1 cellular context compared by ENCODE assay signal in the genomic region with DNA sequence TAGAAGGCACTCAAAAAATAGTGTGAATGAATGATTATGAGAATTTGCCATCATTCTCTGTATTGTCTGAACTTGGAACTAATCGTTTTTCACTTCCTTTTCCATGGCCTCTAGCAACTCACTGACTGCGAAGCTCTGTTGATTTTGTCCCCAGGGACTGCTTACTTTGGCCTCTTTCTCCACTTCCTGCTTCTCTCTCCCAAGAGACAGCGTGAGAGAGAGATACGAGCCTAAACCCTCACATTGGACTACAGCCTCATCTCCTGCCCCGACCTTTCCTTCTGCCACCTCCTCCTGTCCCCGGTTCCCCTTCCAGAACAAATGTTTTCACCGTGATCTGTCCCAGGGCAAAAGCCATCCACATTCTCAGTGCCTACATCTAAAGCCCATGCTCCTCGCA.
TF ChIP-seq lines count a peak whose summit lies in the region.

No MANE protein-coding gene starts in this region.

TF ChIP-seq in GM23338, 12 proteins besides CTCF, POLR2A, EP300 and RAD21 (continued from another document):
- TF ChIP-seq, protein P1, sequence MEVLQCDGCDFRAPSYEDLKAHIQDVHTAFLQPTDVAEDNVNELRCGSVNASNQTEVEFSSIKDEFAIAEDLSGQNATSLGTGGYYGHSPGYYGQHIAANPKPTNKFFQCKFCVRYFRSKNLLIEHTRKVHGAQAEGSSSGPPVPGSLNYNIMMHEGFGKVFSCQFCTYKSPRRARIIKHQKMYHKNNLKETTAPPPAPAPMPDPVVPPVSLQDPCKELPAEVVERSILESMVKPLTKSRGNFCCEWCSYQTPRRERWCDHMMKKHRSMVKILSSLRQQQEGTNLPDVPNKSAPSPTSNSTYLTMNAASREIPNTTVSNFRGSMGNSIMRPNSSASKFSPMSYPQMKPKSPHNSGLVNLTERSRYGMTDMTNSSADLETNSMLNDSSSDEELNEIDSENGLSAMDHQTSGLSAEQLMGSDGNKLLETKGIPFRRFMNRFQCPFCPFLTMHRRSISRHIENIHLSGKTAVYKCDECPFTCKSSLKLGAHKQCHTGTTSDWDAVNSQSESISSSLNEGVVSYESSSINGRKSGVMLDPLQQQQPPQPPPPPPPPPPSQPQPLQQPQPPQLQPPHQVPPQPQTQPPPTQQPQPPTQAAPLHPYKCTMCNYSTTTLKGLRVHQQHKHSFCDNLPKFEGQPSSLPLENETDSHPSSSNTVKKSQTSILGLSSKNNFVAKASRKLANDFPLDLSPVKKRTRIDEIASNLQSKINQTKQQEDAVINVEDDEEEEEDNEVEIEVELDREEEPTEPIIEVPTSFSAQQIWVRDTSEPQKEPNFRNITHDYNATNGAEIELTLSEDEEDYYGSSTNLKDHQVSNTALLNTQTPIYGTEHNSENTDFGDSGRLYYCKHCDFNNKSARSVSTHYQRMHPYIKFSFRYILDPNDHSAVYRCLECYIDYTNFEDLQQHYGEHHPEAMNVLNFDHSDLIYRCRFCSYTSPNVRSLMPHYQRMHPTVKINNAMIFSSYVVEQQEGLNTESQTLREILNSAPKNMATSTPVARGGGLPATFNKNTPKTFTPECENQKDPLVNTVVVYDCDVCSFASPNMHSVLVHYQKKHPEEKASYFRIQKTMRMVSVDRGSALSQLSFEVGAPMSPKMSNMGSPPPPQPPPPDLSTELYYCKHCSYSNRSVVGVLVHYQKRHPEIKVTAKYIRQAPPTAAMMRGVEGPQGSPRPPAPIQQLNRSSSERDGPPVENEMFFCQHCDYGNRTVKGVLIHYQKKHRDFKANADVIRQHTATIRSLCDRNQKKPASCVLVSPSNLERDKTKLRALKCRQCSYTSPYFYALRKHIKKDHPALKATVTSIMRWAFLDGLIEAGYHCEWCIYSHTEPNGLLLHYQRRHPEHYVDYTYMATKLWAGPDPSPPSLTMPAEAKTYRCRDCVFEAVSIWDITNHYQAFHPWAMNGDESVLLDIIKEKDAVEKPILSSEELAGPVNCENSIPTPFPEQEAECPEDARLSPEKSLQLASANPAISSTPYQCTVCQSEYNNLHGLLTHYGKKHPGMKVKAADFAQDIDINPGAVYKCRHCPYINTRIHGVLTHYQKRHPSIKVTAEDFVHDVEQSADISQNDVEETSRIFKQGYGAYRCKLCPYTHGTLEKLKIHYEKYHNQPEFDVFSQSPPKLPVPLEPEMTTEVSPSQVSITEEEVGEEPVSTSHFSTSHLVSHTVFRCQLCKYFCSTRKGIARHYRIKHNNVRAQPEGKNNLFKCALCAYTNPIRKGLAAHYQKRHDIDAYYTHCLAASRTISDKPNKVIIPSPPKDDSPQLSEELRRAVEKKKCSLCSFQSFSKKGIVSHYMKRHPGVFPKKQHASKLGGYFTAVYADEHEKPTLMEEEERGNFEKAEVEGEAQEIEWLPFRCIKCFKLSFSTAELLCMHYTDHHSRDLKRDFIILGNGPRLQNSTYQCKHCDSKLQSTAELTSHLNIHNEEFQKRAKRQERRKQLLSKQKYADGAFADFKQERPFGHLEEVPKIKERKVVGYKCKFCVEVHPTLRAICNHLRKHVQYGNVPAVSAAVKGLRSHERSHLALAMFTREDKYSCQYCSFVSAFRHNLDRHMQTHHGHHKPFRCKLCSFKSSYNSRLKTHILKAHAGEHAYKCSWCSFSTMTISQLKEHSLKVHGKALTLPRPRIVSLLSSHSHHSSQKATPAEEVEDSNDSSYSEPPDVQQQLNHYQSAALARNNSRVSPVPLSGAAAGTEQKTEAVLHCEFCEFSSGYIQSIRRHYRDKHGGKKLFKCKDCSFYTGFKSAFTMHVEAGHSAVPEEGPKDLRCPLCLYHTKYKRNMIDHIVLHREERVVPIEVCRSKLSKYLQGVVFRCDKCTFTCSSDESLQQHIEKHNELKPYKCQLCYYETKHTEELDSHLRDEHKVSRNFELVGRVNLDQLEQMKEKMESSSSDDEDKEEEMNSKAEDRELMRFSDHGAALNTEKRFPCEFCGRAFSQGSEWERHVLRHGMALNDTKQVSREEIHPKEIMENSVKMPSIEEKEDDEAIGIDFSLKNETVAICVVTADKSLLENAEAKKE (CRISPR knock-in tag; IDR thresholded peaks at IDR 0.05) = no peak
- no peak for TF ChIP-seq NANOG (IDR thresholded peaks at IDR 0.05; ENCODE audit: borderline replicate concordance)
- TF ChIP-seq ZNF114 (CRISPR knock-in tag; IDR thresholded peaks at IDR 0.05) = no peak
- TF ChIP-seq ZNF331 (CRISPR knock-in tag; IDR thresholded peaks at IDR 0.05; ENCODE audit: low read depth) = no peak
- TF ChIP-seq EZH2 (IDR thresholded peaks at IDR 0.05; ENCODE audit: low read depth, unreplicated experiment) = no peak
